Comparison of ENCODE assay signal across 18 cellular contexts in genomic region chr20:58633161-58634035, GRCh38. TPM values are rescaled to one million over a fixed set of nuclear protein-coding genes. Genes with fewer than 3 reads are reported as not detected.
DNase-seq lines count a peak whose midpoint lies in the region; ATAC-seq, FAIRE-seq and TF ChIP-seq lines count a peak whose summit lies in the region.
"Had no signal": no experiment of that assay in that cellular context is flagged by ENCODE, and none has a peak within 500 bp of the region (broad histone marks: within the 10 kb centered on the region; RNA-seq: fewer than 3 reads in every experiment).

No MANE protein-coding gene starts in this region.

- peaks cover 18 to 29% of the 10 kb centered on the region in 2 donors for H3K4me1 Mint-ChIP-seq in stimulated activated naive B cell treated with anti-CD40 and anti-IgM and Interleukin-4, amounts not matched to agents 10 μg/mL and 1 μg/mL and 100 μg/mL, for 72 hours

- TF ChIP-seq EP300 in HepG2 (IDR thresholded peaks at IDR 0.05; ENCODE audit: low read depth in 2 of 2, low read length in 2 of 2) (no peak), HepG2 (CRISPR knock-in tag; IDR thresholded peaks at IDR 0.05; ENCODE audit: borderline replicate concordance) (no peak)

- intact Hi-C loops in HepG2 (cut with micrococcal nuclease; ENCODE audit: unreplicated experiment), result no loop called here
- intact Hi-C loops in right lobe of liver (cut with DNase I), result no loop called here

- H3K79me1 ChIP-seq in mesenchymal stem cell (replicated peaks; ENCODE audit: low read length, poor library complexity, severe bottlenecking), result no peaks in the 10 kb centered on the region

- no peaks in the 10 kb centered on the region for H3K36me3 Mint-ChIP-seq in stimulated activated naive B cell treated with anti-CD40 and anti-IgM and Interleukin-4, amounts not matched to agents 10 μg/mL and 1 μg/mL and 100 μg/mL, for 72 hours
- H3K36me3 Mint-ChIP-seq: CD8-positive, alpha-beta memory T cell had no signal

- H3K27ac Mint-ChIP-seq in stimulated activated naive B cell treated with anti-CD40 and anti-IgM and Interleukin-4, amounts not matched to agents 10 μg/mL and 1 μg/mL and 100 μg/mL, for 72 hours, result peak overlapping the region; percentile 85
- H3K27ac Mint-ChIP-seq: H9 had no signal

- WGBS in HepG2 (ENCODE audit: low lambda C conversion rate), result 37% methylated on average over 10 of the region's 10 CpGs
- WGBS in right lobe of liver (ENCODE audit: insufficient coverage, low coverage, low lambda C conversion rate, missing lambda C conversion rate), result 85% methylated on average over 5 of the region's 10 CpGs
- 98% methylated on average over 8 of the region's 10 CpGs for WGBS in mesenchymal stem cell

- H3K27me3 Mint-ChIP-seq in stimulated activated naive B cell treated with anti-CD40 and anti-IgM and Interleukin-4, amounts not matched to agents 10 μg/mL and 1 μg/mL and 100 μg/mL, for 72 hours, result peaks cover 45% of the 10 kb centered on the region in 2 donors

- H3K18ac ChIP-seq in mesenchymal stem cell (ENCODE audit: low read depth in 1 of 2, low read length in 2 of 2), result no peak overlapping the region

- no peak for ATAC-seq in activated CD4-positive, CD25-positive, alpha-beta regulatory T cell treated with anti-CD3 and anti-CD28 coated beads, Interleukin-2, amount 50 U/mL, for 24 hours
- no peak for ATAC-seq in HepG2
- no peak for ATAC-seq in right lobe of liver
- no peak for ATAC-seq in stimulated activated naive B cell treated with anti-CD40 and anti-IgM and Interleukin-4, amounts not matched to agents 10 μg/mL and 1 μg/mL and 100 μg/mL, for 72 hours (replicated peaks)
- no peak for ATAC-seq in GM21528 (IDR thresholded peaks at IDR 0.05; ENCODE audit: low FRiP score, unreplicated experiment)

- peak overlapping the region; percentile 10 to 19 for H2BK12ac ChIP-seq in mesenchymal stem cell (ENCODE audit: low read length in 2 of 2)

- no peak overlapping the region for H4K91ac ChIP-seq in mesenchymal stem cell (ENCODE audit: low read length)

- no TSS peak for BruUV-seq in HepG2 (replicated peaks; lab: Mats Ljungman, UMichigan)

- H3K4me3 Mint-ChIP-seq in stimulated activated naive B cell treated with anti-CD40 and anti-IgM and Interleukin-4, amounts not matched to agents 10 μg/mL and 1 μg/mL and 100 μg/mL, for 72 hours, result peak overlapping the region in 1 of 2 donors; percentile 4
- H3K4me3 Mint-ChIP-seq: H9 had no signal

- H3K4me1 ChIP-seq in HepG2 (ENCODE audit: insufficient read depth, low read length) (0 out of 2 replicates have a peak, but pooled peaks cover 4% of the 10 kb centered on the region), right lobe of liver (no peaks in the 10 kb centered on the region), mesenchymal stem cell (ENCODE audit: control insufficient read depth, insufficient read depth, low read depth, low read length) (peaks cover 12% of the 10 kb centered on the region)

- H2AFZ ChIP-seq in HepG2 (ENCODE audit: low read length), result no peak overlapping the region
- no peak overlapping the region for H2AFZ ChIP-seq in mesenchymal stem cell (ENCODE audit: low read depth, low read length)

- H2AK5ac ChIP-seq in mesenchymal stem cell (ENCODE audit: low read length, severe bottlenecking), result no peak overlapping the region

- FAIRE-seq in HepG2 (lab: Jason Lieb, UNC), result no peak
- FAIRE-seq: D721Med had no signal

- no peaks in the 10 kb centered on the region for H4K20me1 ChIP-seq in HepG2 (ENCODE audit: insufficient read depth, low read length)

- CTCF ChIA-PET in HepG2 (lab: Yijun Ruan, JAX; ENCODE audit: low intra/inter-chr PET ratio, low total read pairs), result no interaction called here

- POLR2A ChIA-PET in HepG2 (lab: Yijun Ruan, JAX), result no interaction called here

- no peaks in the 10 kb centered on the region for H3K36me3 ChIP-seq in HepG2 (replicated peaks in 1 of 2; ENCODE audit: control insufficient read depth in 1 of 2, insufficient read depth in 2 of 2, low read length in 2 of 2)
- H3K36me3 ChIP-seq in right lobe of liver, result no peaks in the 10 kb centered on the region
- H3K36me3 ChIP-seq in mesenchymal stem cell (ENCODE audit: control insufficient read depth in 1 of 2, insufficient read depth in 2 of 2, low read depth in 1 of 2, low read length in 2 of 2), result no peaks in the 10 kb centered on the region

- H3K4me3 ChIP-seq in HepG2 (replicated peaks in 1 of 3; ENCODE audit: insufficient read depth in 1 of 3, low read depth in 2 of 3, low read length in 3 of 3) (no peak overlapping the region), right lobe of liver (no peak overlapping the region), mesenchymal stem cell (ENCODE audit: insufficient read depth in 1 of 2, low read depth in 1 of 2, low read length in 2 of 2) (no peak overlapping the region)

- no peak for TF ChIP-seq RAD21 in HepG2 (CRISPR knock-in tag; IDR thresholded peaks at IDR 0.05)

- H2BK15ac ChIP-seq in mesenchymal stem cell (ENCODE audit: low read depth, poor library complexity, severe bottlenecking), result peak overlapping the region; percentile 48

- H3K9ac ChIP-seq in HepG2 (ENCODE audit: insufficient read depth, low read depth, low read length) (no peak overlapping the region), mesenchymal stem cell (ENCODE audit: low read length) (no peak overlapping the region)

- no peak overlapping the region for H3K14ac ChIP-seq in mesenchymal stem cell (ENCODE audit: low read length in 2 of 2)

- no peak overlapping the region for H3K27ac ChIP-seq in HepG2 (ENCODE audit: extremely low read length, insufficient read depth, low read length)
- no peak overlapping the region for H3K27ac ChIP-seq in right lobe of liver
- H3K27ac ChIP-seq in mesenchymal stem cell (ENCODE audit: low read length, poor library complexity, severe bottlenecking), result no peak overlapping the region
- H3K27ac ChIP-seq: 22Rv1 had no signal

- TF ChIP-seq POLR2A in HepG2 (IDR thresholded peaks at IDR 0.05; ENCODE audit: insufficient read depth in 1 of 2, low read depth in 2 of 2, low read length in 2 of 2), result no peak
- TF ChIP-seq POLR2A in right lobe of liver (IDR thresholded peaks at IDR 0.05), result no peak

- no peak for TF ChIP-seq CTCF in HepG2 (CRISPR knock-in tag; IDR thresholded peaks at IDR 0.05)
- TF ChIP-seq CTCF in right lobe of liver (IDR thresholded peaks at IDR 0.05), result no peak

- H2BK120ac ChIP-seq in mesenchymal stem cell (ENCODE audit: low read depth, low read length), result no peak overlapping the region

- H3K79me2 ChIP-seq in HepG2 (ENCODE audit: insufficient read depth, low read length), result no peaks in the 10 kb centered on the region

- peaks cover 13 to 94% of the 10 kb centered on the region in 2 experiments; a peak in 4 of 5 replicates for H3K27me3 ChIP-seq in HepG2 (ENCODE audit: control insufficient read depth in 1 of 2, insufficient read depth in 2 of 2, low read length in 2 of 2)
- no peaks in the 10 kb centered on the region for H3K27me3 ChIP-seq in right lobe of liver
- H3K27me3 ChIP-seq in mesenchymal stem cell (ENCODE audit: control insufficient read depth in 1 of 2, insufficient read depth in 1 of 2, low read length in 2 of 2), result peaks cover 0 to 3% of the 10 kb centered on the region in 2 experiments

- H3K4me2 ChIP-seq in HepG2 (ENCODE audit: low read depth, low read length), result no peak overlapping the region
- no peak overlapping the region for H3K4me2 ChIP-seq in mesenchymal stem cell (ENCODE audit: low read length, poor library complexity, severe bottlenecking)

- no peak overlapping the region for H4K8ac ChIP-seq in mesenchymal stem cell (ENCODE audit: low read length)

- H3K9me3 Mint-ChIP-seq in stimulated activated naive B cell treated with anti-CD40 and anti-IgM and Interleukin-4, amounts not matched to agents 10 μg/mL and 1 μg/mL and 100 μg/mL, for 72 hours, result no peaks in the 10 kb centered on the region
- H3K9me3 Mint-ChIP-seq: CD8-positive, alpha-beta memory T cell; H9 had no signal

- in situ Hi-C loops in HepG2 (cut with HindIII; ENCODE audit: extremely low pct_ligation_motif_present, low pct_unique_long_range_greater_than_20kb), result no loop called here

- H3K23ac ChIP-seq in mesenchymal stem cell (ENCODE audit: low read length in 2 of 2), result no peak overlapping the region

- no peak overlapping the region for H3K4ac ChIP-seq in mesenchymal stem cell (ENCODE audit: low read depth in 1 of 2, low read length in 2 of 2)

- H2BK5ac ChIP-seq in mesenchymal stem cell (ENCODE audit: low read depth, low read length, poor library complexity, severe bottlenecking), result no peak overlapping the region

- peak; percentile 6 for DNase-seq in activated CD4-positive, CD25-positive, alpha-beta regulatory T cell treated with anti-CD3 and anti-CD28 coated beads, Interleukin-2, amount 50 U/mL, for 72 hours
- DNase-seq in HepG2 (ENCODE audit: low spot score) (no peak), right lobe of liver (no peak), mesenchymal stem cell (no peak), NCI-H1417 treated with DMSO at 0.1 percent for 48 hours (lab: John Stamatoyannopoulos, UW) (no peak)
- DNase-seq in stimulated activated naive B cell treated with anti-CD40 and anti-IgM and Interleukin-4, amounts not matched to agents 10 μg/mL and 1 μg/mL and 100 μg/mL, for 72 hours, result no peak
- DNase-seq: DMS79; H9; MV-4-11; NCI-H1417; NCI-H1930; NK-92 treated with Interleukin-12 subunit alpha and Interleukin-12 subunit beta, amount 100 ng/mL, for 24 hours; OCI-M1 had no signal

- H3K9me3 ChIP-seq in HepG2 (ENCODE audit: low read length) (no peaks in the 10 kb centered on the region), right lobe of liver (no peaks in the 10 kb centered on the region), mesenchymal stem cell (ENCODE audit: control insufficient read depth, low read length) (no peaks in the 10 kb centered on the region)

RNA-seq across cellular contexts. Expression of gene STX16, which starts 17.7 kb away (rescaled TPM):
- total RNA-seq in HepG2 (2016; rRNA removed; fragmentation: Illumina TruSeq; extraction: Trizol), result 28.0 and 40.5 TPM in 2 replicates
- total RNA-seq in HepG2 (2016; cell fraction: cytosol; rRNA removed; fragmentation: Illumina TruSeq; extraction: Trizol; ENCODE audit: low read depth), result 42.2 and 47.4 TPM in 2 replicates
- 26.0 and 32.7 TPM in 2 replicates for total RNA-seq in HepG2 (2016; cell fraction: insoluble cytoplasmic fraction; rRNA removed; fragmentation: Illumina TruSeq; extraction: Trizol)
- 41.8 and 44.6 TPM in 2 replicates for total RNA-seq in HepG2 (2016; cell fraction: membrane; rRNA removed; fragmentation: Illumina TruSeq; extraction: Trizol)
- 52.2 and 59.0 TPM in 2 replicates for total RNA-seq in HepG2 (2016; cell fraction: nucleus; rRNA removed; fragmentation: Illumina TruSeq; extraction: Trizol)
- polyA plus RNA-seq in HepG2 (2011; rRNA removed), result 72.7 and 79.2 TPM in 2 replicates
- 37.3 and 55.0 TPM in 2 replicates for polyA plus RNA-seq in HepG2 (2011; cell fraction: cytosol; rRNA removed)
- polyA plus RNA-seq in HepG2 (2011; cell fraction: nucleus; rRNA removed), result 168 and 204 TPM in 2 replicates
- 88.7 and 102 TPM in 2 replicates for polyA plus RNA-seq in HepG2 (2012)
- 6.6 and 6.7 TPM in 2 replicates for polyA plus RNA-seq in HepG2 (2016; cell fraction: cytosol; fragmentation: Illumina TruSeq; extraction: Trizol; ENCODE audit: low read depth)
- 48.8 and 56.0 TPM in 2 replicates for polyA plus RNA-seq in HepG2 (2016; cell fraction: insoluble cytoplasmic fraction; fragmentation: Illumina TruSeq; extraction: Trizol; ENCODE audit: low read depth)
- 27.8 and 29.3 TPM in 2 replicates for polyA plus RNA-seq in HepG2 (2016; cell fraction: membrane; fragmentation: Illumina TruSeq; extraction: Trizol; ENCODE audit: low read depth)
- 245 and 266 TPM in 2 replicates for polyA plus RNA-seq in HepG2 (2016; cell fraction: nucleus; fragmentation: Illumina TruSeq; extraction: Trizol; ENCODE audit: insufficient read depth, low read depth)
- polyA minus RNA-seq in HepG2 (2011; rRNA and poly(A)+ RNA removed; ENCODE audit: low replicate concordance), result 15.4 and 22.9 TPM in 2 replicates
- polyA minus RNA-seq in HepG2 (2011; cell fraction: cytosol; rRNA and poly(A)+ RNA removed), result 18.4 and 26.0 TPM in 2 replicates
- polyA minus RNA-seq in HepG2 (2011; cell fraction: nucleus; rRNA and poly(A)+ RNA removed), result 99.9 and 121 TPM in 2 replicates
- total RNA-seq in right lobe of liver, result 10 to 100 TPM; 18.1 to 25.3 (median 22.2) TPM
- polyA plus RNA-seq in mesenchymal stem cell (2013, experiment 1 of 2), result 42.4 TPM
- polyA plus RNA-seq in mesenchymal stem cell (2013, experiment 2 of 2), result 40.7 TPM

RNA-seq across cellular contexts. Expression of gene NPEPL1, which starts 59.2 kb away (rescaled TPM):
- total RNA-seq in HepG2 (2016; rRNA removed; fragmentation: Illumina TruSeq; extraction: Trizol) (0.60 and 4.1 TPM in 2 replicates), right lobe of liver (10 to 100 TPM in 5 of 6 experiments, 1 to 10 TPM in 1; 7.7 to 13.9 (median 10.1) TPM)
- total RNA-seq in HepG2 (2016; cell fraction: cytosol; rRNA removed; fragmentation: Illumina TruSeq; extraction: Trizol; ENCODE audit: low read depth), result 3.0 and 3.1 TPM in 2 replicates
- total RNA-seq in HepG2 (2016; cell fraction: insoluble cytoplasmic fraction; rRNA removed; fragmentation: Illumina TruSeq; extraction: Trizol), result 0.30 and 4.3 TPM in 2 replicates
- 0.96 and 1.0 TPM in 2 replicates for total RNA-seq in HepG2 (2016; cell fraction: membrane; rRNA removed; fragmentation: Illumina TruSeq; extraction: Trizol)
- total RNA-seq in HepG2 (2016; cell fraction: nucleus; rRNA removed; fragmentation: Illumina TruSeq; extraction: Trizol), result 8.0 and 8.6 TPM in 2 replicates
- 7.5 and 9.9 TPM in 2 replicates for polyA plus RNA-seq in HepG2 (2011; rRNA removed)
- polyA plus RNA-seq in HepG2 (2011; cell fraction: cytosol; rRNA removed), result 1.3 and 1.9 TPM in 2 replicates
- 184 and 219 TPM in 2 replicates for polyA plus RNA-seq in HepG2 (2011; cell fraction: nucleus; rRNA removed)
- polyA plus RNA-seq in HepG2 (2012), result 16.9 and 23.0 TPM in 2 replicates
- 0.41 and 0.51 TPM in 2 replicates for polyA plus RNA-seq in HepG2 (2016; cell fraction: cytosol; fragmentation: Illumina TruSeq; extraction: Trizol; ENCODE audit: low read depth)
- polyA plus RNA-seq in HepG2 (2016; cell fraction: insoluble cytoplasmic fraction; fragmentation: Illumina TruSeq; extraction: Trizol; ENCODE audit: low read depth), result 0.69 and 1.4 TPM in 2 replicates
- 0.55 and 0.71 TPM in 2 replicates for polyA plus RNA-seq in HepG2 (2016; cell fraction: membrane; fragmentation: Illumina TruSeq; extraction: Trizol; ENCODE audit: low read depth)
- polyA plus RNA-seq in HepG2 (2016; cell fraction: nucleus; fragmentation: Illumina TruSeq; extraction: Trizol; ENCODE audit: insufficient read depth, low read depth), result 49.5 and 52.8 TPM in 2 replicates
- polyA minus RNA-seq in HepG2 (2011; rRNA and poly(A)+ RNA removed; ENCODE audit: low replicate concordance), result 8.5 and 18.0 TPM in 2 replicates
- polyA minus RNA-seq in HepG2 (2011; cell fraction: cytosol; rRNA and poly(A)+ RNA removed), result 0.49 and 0.88 TPM in 2 replicates
- polyA minus RNA-seq in HepG2 (2011; cell fraction: nucleus; rRNA and poly(A)+ RNA removed), result 24.2 and 30.1 TPM in 2 replicates
- 27.4 TPM for polyA plus RNA-seq in mesenchymal stem cell (2013, experiment 1 of 2)
- polyA plus RNA-seq in mesenchymal stem cell (2013, experiment 2 of 2), result 25.0 TPM
